Comparison of ENCODE assay signal across 8 cellular contexts in genomic region chr14:101947904-101948665, GRCh38. TPM values are rescaled to one million over a fixed set of nuclear protein-coding genes. Genes with fewer than 3 reads are reported as not detected.
DNase-seq lines count a peak whose midpoint lies in the region; TF ChIP-seq lines count a peak whose summit lies in the region.

No MANE protein-coding gene starts in this region.

- H3K36me3 ChIP-seq in SJSA1, result no peaks in the 10 kb centered on the region
- H3K36me3 ChIP-seq in neural progenitor cell, result no peaks in the 10 kb centered on the region
- H3K36me3 ChIP-seq in stomach smooth muscle (ENCODE audit: control insufficient read depth in 2 of 2, insufficient read depth in 2 of 2, low read length in 2 of 2), result no peaks in the 10 kb centered on the region

- DNase-seq in GM04503 (ENCODE audit: low read depth) (peak; percentile 98), HFF-Myc (ENCODE audit: extremely low read depth, low read depth) (peak; percentile 100), MV-4-11 (lab: John Stamatoyannopoulos, UW) (peak; percentile 100), SJSA1 (ENCODE audit: low read depth in 1 of 2, low spot score in 2 of 2) (peak; percentile 99), foreskin melanocyte (peak; percentile 100), neural progenitor cell (ENCODE audit: low spot score) (peak; percentile 100)
- DNase-seq in activated naive CD4-positive, alpha-beta T cell treated with anti-CD3 and anti-CD28 coated beads for 36 hours, result peak; percentile 100

- no peaks in the 10 kb centered on the region for H3K9me3 Mint-ChIP-seq in activated naive CD4-positive, alpha-beta T cell treated with anti-CD3 and anti-CD28 coated beads for 36 hours
- H3K9me3 Mint-ChIP-seq in neural progenitor cell, result no peaks in the 10 kb centered on the region

- H3K27ac Mint-ChIP-seq in activated naive CD4-positive, alpha-beta T cell treated with anti-CD3 and anti-CD28 coated beads for 36 hours, result peak overlapping the region; percentile 97
- H3K27ac Mint-ChIP-seq in neural progenitor cell, result peak overlapping the region; percentile 100

- CTCF ChIA-PET in activated naive CD4-positive, alpha-beta T cell treated with anti-CD3 and anti-CD28 coated beads for 36 hours (lab: Charles Lee), result interaction anchor here (1.0 to 1.9 kb wide), 3 partner anchors 13 to 180 kb away, joined by 3 to 5 read pairs (median 3); partner anchors contain the start of gene DYNC1H1

- H3K4me1 ChIP-seq in SJSA1 (replicated peaks) (peaks cover 10% of the 10 kb centered on the region), neural progenitor cell (peaks cover 8% of the 10 kb centered on the region), stomach smooth muscle (ENCODE audit: control insufficient read depth, insufficient read depth, low read length) (peaks cover 20% of the 10 kb centered on the region)

- H3K9me3 ChIP-seq in SJSA1 (replicated peaks) (no peaks in the 10 kb centered on the region), neural progenitor cell (ENCODE audit: low read depth) (no peaks in the 10 kb centered on the region), stomach smooth muscle (ENCODE audit: control insufficient read depth in 2 of 2, low read length in 2 of 2) (no peaks in the 10 kb centered on the region)

- H3K4me3 ChIP-seq in HFF-Myc (replicated peaks; ENCODE audit: low read depth, low read length) (peak overlapping the region; percentile 77), SJSA1 (peak overlapping the region; percentile 58), neural progenitor cell (peak overlapping the region; percentile 62), stomach smooth muscle (ENCODE audit: low read length in 2 of 2) (peak overlapping the region; percentile 97 to 98)

- peak overlapping the region; percentile 86 for H2AFZ ChIP-seq in neural progenitor cell (replicated peaks)

- H3K9ac ChIP-seq in neural progenitor cell (peak overlapping the region; percentile 90), stomach smooth muscle (ENCODE audit: low read length in 2 of 2) (peak overlapping the region; percentile 98 to 100)

- H3K4me2 ChIP-seq in neural progenitor cell, result peak overlapping the region; percentile 96

- no peaks in the 10 kb centered on the region for H4K20me1 ChIP-seq in neural progenitor cell (ENCODE audit: low read depth)

- no peaks in the 10 kb centered on the region for H3K36me3 Mint-ChIP-seq in activated naive CD4-positive, alpha-beta T cell treated with anti-CD3 and anti-CD28 coated beads for 36 hours (ENCODE audit: low read depth)
- H3K36me3 Mint-ChIP-seq in neural progenitor cell, result no peaks in the 10 kb centered on the region

- peaks cover 20% of the 10 kb centered on the region for H3K27me3 Mint-ChIP-seq in activated naive CD4-positive, alpha-beta T cell treated with anti-CD3 and anti-CD28 coated beads for 36 hours (ENCODE audit: low read depth)
- H3K27me3 Mint-ChIP-seq in neural progenitor cell (ENCODE audit: insufficient read depth, low read depth), result peaks cover 14% of the 10 kb centered on the region

- peak overlapping the region; percentile 70 for H3K27ac ChIP-seq in SJSA1
- peak overlapping the region; percentile 67 for H3K27ac ChIP-seq in neural progenitor cell
- H3K27ac ChIP-seq in stomach smooth muscle (ENCODE audit: low read length), result peak overlapping the region; percentile 98

- intact Hi-C loops in activated naive CD4-positive, alpha-beta T cell treated with anti-CD3 and anti-CD28 coated beads for 36 hours (cut with micrococcal nuclease), result loop anchor here (1.0 to 2.0 kb wide), 10 partner anchors 16 to 368 kb away; partner anchors contain the start of genes DYNC1H1, HSP90AA1 and WDR20

- H3K79me2 ChIP-seq in neural progenitor cell (ENCODE audit: low read depth), result peaks cover 9% of the 10 kb centered on the region

- TF ChIP-seq CTCF in HFF-Myc (IDR thresholded peaks at IDR 0.05; ENCODE audit: low read depth, low read length, missing control alignments) (no peak), neural progenitor cell (IDR thresholded peaks at IDR 0.05) (no peak)

- H3K27me3 ChIP-seq in SJSA1 (replicated peaks) (no peaks in the 10 kb centered on the region), neural progenitor cell (peaks cover 30% of the 10 kb centered on the region), stomach smooth muscle (ENCODE audit: control insufficient read depth in 1 of 2, insufficient read depth in 2 of 2, low read length in 2 of 2) (peaks cover 3 to 5% of the 10 kb centered on the region in 2 donors)

- peaks cover 4% of the 10 kb centered on the region for H3F3A ChIP-seq in neural progenitor cell (ENCODE audit: low read depth)

- H3K4me1 Mint-ChIP-seq in activated naive CD4-positive, alpha-beta T cell treated with anti-CD3 and anti-CD28 coated beads for 36 hours (ENCODE audit: low read depth), result peaks cover 18% of the 10 kb centered on the region
- peaks cover 12% of the 10 kb centered on the region for H3K4me1 Mint-ChIP-seq in neural progenitor cell

- peak overlapping the region; percentile 98 for H3K4me3 Mint-ChIP-seq in activated naive CD4-positive, alpha-beta T cell treated with anti-CD3 and anti-CD28 coated beads for 36 hours
- H3K4me3 Mint-ChIP-seq in neural progenitor cell, result peak overlapping the region; percentile 99

RNA-seq across cellular contexts. Expression of gene DYNC1H1, which starts 16.3 kb away (rescaled TPM):
- total RNA-seq in SJSA1 (2014; rRNA removed; shearing (Covaris generic)), result 180 and 253 TPM in 2 replicates
- 100 to 1,000 TPM; 207 to 208 TPM for total RNA-seq in activated naive CD4-positive, alpha-beta T cell treated with anti-CD3 and anti-CD28 coated beads for 36 hours
- 237 and 309 TPM in 2 replicates for total RNA-seq in neural progenitor cell (ENCODE audit: low replicate concordance)

Comparison
In these comparisons a context has a peak if more than half of its experiments do, and no peak if none do; other contexts are left out.
1. Peak in every context shown above with its lines: DNase-seq, H3K4me3 ChIP-seq and H3K27ac ChIP-seq.